ENCODE assay signal across 2 cellular contexts in genomic region chr9:137022620-137023008, GRCh38.
TF ChIP-seq lines count a peak whose summit lies in the region.

No MANE protein-coding gene starts in this region.

TF ChIP-seq in A549, 52 proteins besides CTCF, POLR2A, EP300 and RAD21:
- TF ChIP-seq ZNF302 (CRISPR knock-in tag; IDR thresholded peaks at IDR 0.05) (no peak), HEYL (CRISPR knock-in tag; IDR thresholded peaks at IDR 0.05) (no peak), KDM5A (IDR thresholded peaks at IDR 0.05) (no peak), CEBPB (IDR thresholded peaks at IDR 0.05) (no peak), E2F6 (IDR thresholded peaks at IDR 0.05; ENCODE audit: borderline replicate concordance, low read depth) (no peak), CHD4 (IDR thresholded peaks at IDR 0.05; ENCODE audit: borderline replicate concordance) (no peak), FOXS1 (CRISPR knock-in tag; IDR thresholded peaks at IDR 0.05) (no peak), POLR2AphosphoS2 (conservative IDR thresholded peaks at IDR 0.05; ENCODE audit: low read length) (no peak), ZFP36 (IDR thresholded peaks at IDR 0.05; ENCODE audit: borderline replicate concordance, partially characterized antibody) (no peak), EHF (CRISPR knock-in tag; IDR thresholded peaks at IDR 0.05) (no peak), USF2 (IDR thresholded peaks at IDR 0.05) (no peak), HOXB13 (CRISPR knock-in tag; IDR thresholded peaks at IDR 0.05; ENCODE audit: low read depth) (no peak), GATA3 (IDR thresholded peaks at IDR 0.05; ENCODE audit: borderline replicate concordance) (no peak), REST (IDR thresholded peaks at IDR 0.05) (no peak), RCOR1 (IDR thresholded peaks at IDR 0.05; ENCODE audit: low read depth, low read length) (no peak), ESRRA (IDR thresholded peaks at IDR 0.05; ENCODE audit: borderline replicate concordance, low read length) (no peak), MYC (IDR thresholded peaks at IDR 0.05; ENCODE audit: borderline replicate concordance, low read length) (no peak)

TF ChIP-seq in K562, 482 proteins besides CTCF, POLR2A, EP300 and RAD21:
- TF ChIP-seq EGR1 (conservative IDR thresholded peaks at IDR 0.05) = no peak
- 0 out of 2 replicates have a peak, but pooled peaks have one; percentile 49 for TF ChIP-seq ZNF224 (CRISPR knock-in tag; IDR thresholded peaks at IDR 0.05)
- no peak for TF ChIP-seq SPI1 (IDR thresholded peaks at IDR 0.05; ENCODE audit: borderline replicate concordance, low read depth, low read length)
- TF ChIP-seq PHF21A (IDR thresholded peaks at IDR 0.05; ENCODE audit: borderline replicate concordance, low read depth) = no peak
- peak; percentile 63; the same call in 1 of the 2 replicates for TF ChIP-seq HNRNPL (IDR thresholded peaks at IDR 0.05; ENCODE audit: low read depth, low read length)
- no peak for TF ChIP-seq HNRNPH1 (optimal IDR thresholded peaks at IDR 0.05; ENCODE audit: low read depth, low read length)
- TF ChIP-seq RNF219 (CRISPR knock-in tag; IDR thresholded peaks at IDR 0.05) = no peak
- TF ChIP-seq ZBTB33 (CRISPR knock-in tag; IDR thresholded peaks at IDR 0.05) = peak; percentile 76; the same call in 1 of the 2 replicates
- TF ChIP-seq RBBP5 (IDR thresholded peaks at IDR 0.05; ENCODE audit: borderline replicate concordance, insufficient read depth, low read length, poor library complexity, severe bottlenecking) = peak; percentile 21
- no peak for TF ChIP-seq LARP7 (IDR thresholded peaks at IDR 0.05)
- peak; percentile 7 for TF ChIP-seq FIP1L1 (IDR thresholded peaks at IDR 0.05; ENCODE audit: low read depth, low read length, poor library complexity, severe bottlenecking)
- TF ChIP-seq ARID2 (IDR thresholded peaks at IDR 0.05) = no peak
